23 cellular contexts compared by ENCODE assay signal in the genomic region with DNA sequence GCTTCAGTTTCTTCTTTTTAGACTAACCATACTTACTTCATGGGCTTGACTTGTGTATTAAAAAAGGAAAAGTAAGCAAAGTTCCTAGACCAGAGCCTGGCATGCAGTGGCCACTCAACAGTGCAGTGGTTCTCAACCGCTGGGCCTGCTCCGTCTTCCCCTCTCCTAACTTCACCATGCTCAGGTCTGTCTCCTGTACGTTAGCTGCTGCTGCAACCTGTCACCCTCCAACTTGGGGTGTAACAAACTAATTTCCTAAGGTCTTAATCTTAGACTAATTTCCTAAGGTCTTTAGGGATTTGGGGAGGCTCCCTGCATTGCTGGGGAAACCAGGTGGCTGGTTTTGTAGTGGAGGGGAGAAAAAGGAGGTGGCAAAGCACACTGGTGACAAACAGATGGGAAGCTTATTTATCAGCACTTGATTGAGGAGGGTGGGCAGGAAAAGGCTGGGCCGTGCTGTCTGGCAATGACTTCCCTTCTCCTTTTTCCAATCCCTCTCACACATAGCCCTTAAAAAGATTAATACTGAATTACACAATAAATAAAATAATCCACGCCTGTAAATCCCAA. TPM values are rescaled to one million over a fixed set of nuclear protein-coding genes. Genes with fewer than 3 reads are reported as not detected.
A peak's percentile ranks its signal among the peaks of the same experiment; 100 is the strongest.
DNase-seq lines count a peak whose midpoint lies in the region; ATAC-seq and TF ChIP-seq lines count a peak whose summit lies in the region.
"Had no signal": no experiment of that assay in that cellular context is flagged by ENCODE, and none has a peak within 500 bp of the region (broad histone marks: within the 10 kb centered on the region; RNA-seq: fewer than 3 reads in every experiment).

No MANE protein-coding gene starts in this region.

- H3K27me3 Mint-ChIP-seq in T-cell (no peaks in the 10 kb centered on the region), endodermal cell (ENCODE audit: insufficient read depth) (no peaks in the 10 kb centered on the region)
- H3K27me3 Mint-ChIP-seq: activated CD8-positive, alpha-beta memory T cell treated with anti-CD3 and anti-CD28 coated beads, Interleukin-2, amount 10 ng/mL, durations not matched to agents 7 days and 5 days had no signal

- CTCF ChIA-PET in T-cell (lab: Charles Lee) = interaction anchor here (1.1 to 4.5 kb wide), 3 partner anchors 36 to 87 kb away, joined by 3 to 48 read pairs (median 3); partner anchors contain the start of gene DHX8 (in 1 of the 2)

- H3K4me2 ChIP-seq in BLaER1 = peak overlapping the region; percentile 5; the same call in 1 of the 2 replicates

- no peak for ATAC-seq in T-cell (replicated peaks in 1 of 4)
- no peak for ATAC-seq in GM21360 (IDR thresholded peaks at IDR 0.05; ENCODE audit: unreplicated experiment)
- ATAC-seq: activated CD8-positive, alpha-beta memory T cell treated with anti-CD3 and anti-CD28 coated beads, Interleukin-2, amount 10 ng/mL, durations not matched to agents 7 days and 5 days; natural killer cell; pancreas; right cardiac atrium had no signal

- DNase-seq in D341Med (ENCODE audit: low spot score) (peak; percentile 86), T-cell (no peak), endodermal cell (peak; percentile 52), NCI-H2107 treated with DMSO at 0.1 percent for 48 hours (lab: John Stamatoyannopoulos, UW; ENCODE audit: unreplicated experiment) (no peak), GF-D8 (lab: John Stamatoyannopoulos, UW) (no peak)
- no peak for DNase-seq in activated T-cell treated with anti-CD3 and anti-CD28 coated beads, Interleukin-2, amount 50 U/mL, for 48 hours
- DNase-seq: activated CD4-positive, CD25-positive, alpha-beta regulatory T cell treated with anti-CD3 and anti-CD28 coated beads, Interleukin-2, amount 50 U/mL, for 72 hours; activated CD8-positive, alpha-beta memory T cell treated with anti-CD3 and anti-CD28 coated beads, Interleukin-2, amount 10 ng/mL, durations not matched to agents 7 days and 5 days; activated effector memory CD4-positive, alpha-beta T cell treated with Interleukin-2 at 50 U/mL for 16 hours; dorsolateral prefrontal cortex; kidney glomerular epithelial cell; MG63; natural killer cell; NCI-H1436; NCI-H748 treated with DMSO at 0.1 percent for 48 hours; OCI-M1; pancreas; right cardiac atrium; SHP77 treated with DMSO at 0.1 percent for 48 hours had no signal

- POLR2A ChIA-PET in T-cell (lab: Charles Lee) = interaction anchor here (0.6 to 1.2 kb wide), 2 partner anchors 29 to 90 kb away, joined by 10 read pairs; no protein-coding TSS in a partner anchor

- H3K9ac ChIP-seq in BLaER1 (0 out of 2 replicates have a peak overlapping the region, but pooled peaks have one; percentile 4), endodermal cell (ENCODE audit: extremely low read depth, low read length, poor library complexity, severe bottlenecking) (no peak overlapping the region)

- no peaks in the 10 kb centered on the region for H3K27me3 ChIP-seq in BLaER1
- no peaks in the 10 kb centered on the region for H3K27me3 ChIP-seq in endodermal cell (ENCODE audit: control insufficient read depth, insufficient read depth, low read length, poor library complexity, severe bottlenecking)
- H3K27me3 ChIP-seq: cardiac muscle cell, dorsolateral prefrontal cortex, esophagus muscularis mucosa, MG63, pancreas had no signal

- H3K9me3 Mint-ChIP-seq in T-cell (no peaks in the 10 kb centered on the region), endodermal cell (no peaks in the 10 kb centered on the region)
- H3K9me3 Mint-ChIP-seq: natural killer cell had no signal

- no peaks in the 10 kb centered on the region for H3K36me3 Mint-ChIP-seq in T-cell
- peaks cover 23% of the 10 kb centered on the region for H3K36me3 Mint-ChIP-seq in endodermal cell (ENCODE audit: low read depth)
- H3K36me3 Mint-ChIP-seq: activated CD8-positive, alpha-beta memory T cell treated with anti-CD3 and anti-CD28 coated beads, Interleukin-2, amount 10 ng/mL, durations not matched to agents 7 days and 5 days; natural killer cell had no signal

- WGBS in endodermal cell (ENCODE audit: insufficient coverage in 1 of 2, insufficient read length in 1 of 2), 2 experiments = 71 to 84% methylated on average over 1 to 5 of the region's 5 CpGs

- no peak overlapping the region for H3K27ac ChIP-seq in BLaER1
- no peak overlapping the region for H3K27ac ChIP-seq in endodermal cell (ENCODE audit: low read depth, low read length)
- H3K27ac ChIP-seq: cardiac muscle cell, dorsolateral prefrontal cortex, esophagus muscularis mucosa, pancreas had no signal

- H3K9me3 ChIP-seq in BLaER1 (no peaks in the 10 kb centered on the region), endodermal cell (ENCODE audit: control insufficient read depth, low read length) (peaks cover 10% of the 10 kb centered on the region)
- H3K9me3 ChIP-seq: esophagus muscularis mucosa, MG63, pancreas had no signal

- no peak overlapping the region for H3K4me3 Mint-ChIP-seq in T-cell
- H3K4me3 Mint-ChIP-seq in endodermal cell = no peak overlapping the region
- H3K4me3 Mint-ChIP-seq: activated CD8-positive, alpha-beta memory T cell treated with anti-CD3 and anti-CD28 coated beads, Interleukin-2, amount 10 ng/mL, durations not matched to agents 7 days and 5 days; natural killer cell had no signal

- H3K4me1 ChIP-seq in BLaER1 (peaks cover 73% of the 10 kb centered on the region), endodermal cell (ENCODE audit: control insufficient read depth, insufficient read depth, low read length) (peaks cover 8% of the 10 kb centered on the region)

- H3K36me3 ChIP-seq in BLaER1 (no peaks in the 10 kb centered on the region), endodermal cell (ENCODE audit: control insufficient read depth, insufficient read depth, low read length) (peaks cover 24% of the 10 kb centered on the region)
- H3K36me3 ChIP-seq: cardiac muscle cell, pancreas had no signal

- H3K27ac Mint-ChIP-seq in T-cell (peak overlapping the region; percentile 16 to 27), endodermal cell (peak overlapping the region; percentile 83)
- H3K27ac Mint-ChIP-seq: natural killer cell had no signal

- H4K20me1 ChIP-seq in BLaER1 = no peaks in the 10 kb centered on the region

- no peak for TF ChIP-seq CTCF in endodermal cell (conservative IDR thresholded peaks at IDR 0.05)

- H3K4me1 Mint-ChIP-seq in T-cell (peaks cover 37 to 55% (median 38%) of the 10 kb centered on the region in 3 donors), endodermal cell (peaks cover 33% of the 10 kb centered on the region)

- H3K4me3 ChIP-seq in BLaER1 (no peak overlapping the region), endodermal cell (ENCODE audit: low read length) (no peak overlapping the region)
- H3K4me3 ChIP-seq: cardiac muscle cell, dorsolateral prefrontal cortex, esophagus muscularis mucosa, MG63, pancreas had no signal

RNA-seq across cellular contexts. Expression of gene ARL4D, which starts 2.2 kb away (rescaled TPM):
- total RNA-seq in T-cell = 1 to 10 TPM; 1.3 to 2.9 (median 2.4) TPM
- 100 to 1,000 TPM; 129 to 142 TPM for total RNA-seq in endodermal cell
- 47.0 TPM for polyA plus RNA-seq in endodermal cell (2013, experiment 1 of 2)
- polyA plus RNA-seq in endodermal cell (2013, experiment 2 of 2) = 62.6 TPM

Comparison
In these comparisons a context has a peak if more than half of its experiments do, and no peak if none do; other contexts are left out.
1. DNase-seq: peak in D341Med (single experiment) and endodermal cell (single experiment); none in T-cell (0 of 34), NCI-H2107 treated with DMSO at 0.1 percent for 48 hours (single experiment), GF-D8 (single experiment) and activated T-cell treated with anti-CD3 and anti-CD28 coated beads, Interleukin-2, amount 50 U/mL, for 48 hours (0 of 2).
2. RNA of gene ARL4D, which starts 2.2 kb away (total RNA-seq): 129 to 142 TPM in endodermal cell; 1.3 to 2.9 TPM in T-cell; every median in the first group is over 10 times any median in the second.